Comparison of ENCODE assay signal across 14 cellular contexts in genomic region chr20:62388839-62389600, GRCh38. TPM values are rescaled to one million over a fixed set of nuclear protein-coding genes. Genes with fewer than 3 reads are reported as not detected.
DNase-seq lines count a peak whose midpoint lies in the region; ATAC-seq and TF ChIP-seq lines count a peak whose summit lies in the region.
"Had no signal": no experiment of that assay in that cellular context is flagged by ENCODE, and none has a peak within 500 bp of the region (broad histone marks: within the 10 kb centered on the region; RNA-seq: fewer than 3 reads in every experiment).

No MANE protein-coding gene starts in this region.

- TF ChIP-seq POLR2A in GM18526 (IDR thresholded peaks at IDR 0.05; ENCODE audit: extremely low read depth, insufficient read length): peak; percentile 17

- DNase-seq in RWPE1 (ENCODE audit: low spot score): no peak
- no peak for DNase-seq in foreskin keratinocyte
- no peak for DNase-seq in NCI-H524 (lab: John Stamatoyannopoulos, UW)
- no peak for DNase-seq in NCI-H187 treated with DMSO at 0.1 percent for 48 hours (lab: John Stamatoyannopoulos, UW)
- DNase-seq: GF-D8, hypothalamus, NCI-H1436 treated with DMSO at 0.1 percent for 48 hours, SHP77 treated with DMSO at 0.1 percent for 48 hours had no signal

- no peak for ATAC-seq in foreskin keratinocyte
- no peak for ATAC-seq in HG03139 (IDR thresholded peaks at IDR 0.05; ENCODE audit: unreplicated experiment)
- ATAC-seq in GM19452 (IDR thresholded peaks at IDR 0.05; ENCODE audit: unreplicated experiment): no peak

- no peak for TF ChIP-seq CTCF in RWPE1 (conservative IDR thresholded peaks at IDR 0.05; ENCODE audit: low read depth)
- peak; percentile 30 for TF ChIP-seq CTCF in foreskin keratinocyte (conservative IDR thresholded peaks at IDR 0.05)

- peak overlapping the region; percentile 98; the same call in 1 of the 2 replicates for H3K9ac ChIP-seq in BLaER1

- CTCF ChIA-PET in RWPE1 (lab: Yijun Ruan, JAX): interaction anchor here (0.6 to 1.3 kb wide), 4 partner anchors 22 to 228 kb away, joined by 3 to 4 read pairs (median 3); partner anchors contain the start of gene LAMA5

- peak overlapping the region; percentile 94; the same call in 1 of the 2 replicates for H3K4me2 ChIP-seq in BLaER1

- POLR2A ChIA-PET in RWPE1 (lab: Yijun Ruan, JAX; ENCODE audit: low non-redundant PET): interaction anchor here (0.9 to 1.6 kb wide), 2 partner anchors 21 to 39 kb away, joined by 3 to 4 read pairs; no protein-coding TSS in a partner anchor

- H3K27me3 ChIP-seq in BLaER1: no peaks in the 10 kb centered on the region
- H3K27me3 ChIP-seq in foreskin keratinocyte: no peaks in the 10 kb centered on the region
- H3K27me3 ChIP-seq: neutrophil had no signal

- H3K27ac ChIP-seq in BLaER1 (no peak overlapping the region), RWPE1 (peak overlapping the region; percentile 88), foreskin keratinocyte (no peak overlapping the region)
- H3K27ac ChIP-seq: neutrophil had no signal

- H4K20me1 ChIP-seq in BLaER1: peaks cover 70% of the 10 kb centered on the region

- H3K4me1 ChIP-seq in BLaER1 (peaks cover 49% of the 10 kb centered on the region), foreskin keratinocyte (peaks cover 14% of the 10 kb centered on the region)

- H3K9me3 ChIP-seq in BLaER1: no peaks in the 10 kb centered on the region
- H3K9me3 ChIP-seq: neutrophil had no signal

- H3K36me3 ChIP-seq in BLaER1: peaks cover 65% of the 10 kb centered on the region

- H3K4me3 ChIP-seq in BLaER1: no peak overlapping the region

RNA-seq across cellular contexts. Expression of gene RPS21, which starts 2.1 kb away (rescaled TPM):
- total RNA-seq in foreskin keratinocyte: 1,147 and 1,424 TPM in 2 replicates
- polyA plus RNA-seq in foreskin keratinocyte: 3,116 and 3,644 TPM in 2 replicates

RNA-seq across cellular contexts. Expression of gene CABLES2, which starts 18.1 kb away (rescaled TPM):
- 6.2 and 7.1 TPM in 2 replicates for total RNA-seq in foreskin keratinocyte
- 5.7 and 5.8 TPM in 2 replicates for polyA plus RNA-seq in foreskin keratinocyte

RNA-seq across cellular contexts. Expression of gene LAMA5, which starts 21.9 kb away (rescaled TPM):
- total RNA-seq in foreskin keratinocyte: 72.6 and 87.7 TPM in 2 replicates
- 62.3 and 75.3 TPM in 2 replicates for polyA plus RNA-seq in foreskin keratinocyte

RNA-seq across cellular contexts. Expression of gene RBBP8NL, which starts 38.3 kb away (rescaled TPM):
- total RNA-seq in foreskin keratinocyte: not detected in 2 replicates
- not detected in 2 replicates for polyA plus RNA-seq in foreskin keratinocyte
- total RNA-seq: dermis microvascular lymphatic vessel endothelial cell had no signal
